ENCODE assay signal across 10 cellular contexts in genomic region chr5:402615-403359, GRCh38. TPM values are rescaled to one million over a fixed set of nuclear protein-coding genes. Genes with fewer than 3 reads are reported as not detected.
DNase-seq lines count a peak whose midpoint lies in the region; ATAC-seq, FAIRE-seq and TF ChIP-seq lines count a peak whose summit lies in the region.
"Had no signal": no experiment of that assay in that cellular context is flagged by ENCODE, and none has a peak within 500 bp of the region (broad histone marks: within the 10 kb centered on the region; RNA-seq: fewer than 3 reads in every experiment).

No MANE protein-coding gene starts in this region.

- H3K4me3 ChIP-seq in BLaER1 (no peak overlapping the region), kidney (ENCODE audit: low read length in 2 of 2) (no peak overlapping the region)
- H3K4me3 ChIP-seq: uterus had no signal

- no peaks in the 10 kb centered on the region for H3K36me3 ChIP-seq in BLaER1
- H3K36me3 ChIP-seq in kidney (ENCODE audit: control insufficient read depth in 1 of 2, insufficient read depth in 2 of 2, low read length in 2 of 2), result no peaks in the 10 kb centered on the region
- H3K36me3 ChIP-seq: uterus had no signal

- H3K9ac ChIP-seq in BLaER1 (no peak overlapping the region), kidney (ENCODE audit: low read length in 2 of 2) (no peak overlapping the region)

- H3K4me2 ChIP-seq in BLaER1, result peak overlapping the region; percentile 95

- ATAC-seq in GM19328 (IDR thresholded peaks at IDR 0.05; ENCODE audit: unreplicated experiment) (peak; percentile 60), HG03103 (IDR thresholded peaks at IDR 0.05; ENCODE audit: low read depth, unreplicated experiment) (peak; percentile 54)

- H3K9me3 ChIP-seq in BLaER1, result no peaks in the 10 kb centered on the region
- H3K9me3 ChIP-seq in kidney (ENCODE audit: control insufficient read depth in 1 of 2, low read length in 2 of 2), result no peaks in the 10 kb centered on the region
- H3K9me3 ChIP-seq: uterus had no signal

- peaks cover 14% of the 10 kb centered on the region for H3K4me1 Mint-ChIP-seq in activated T-helper 1 cell treated with anti-CD3 and anti-CD28 coated beads, Interleukin-12 subunit alpha, Interleukin-12 subunit beta, Interleukin-2, Interleukin-4 antibody, amounts not matched to agents 30 ng/mL and 10 ng/mL and 1 ng/mL, durations not matched to agents 14 hours and 24 hours and 36 hours (ENCODE audit: low read depth)

- peaks cover 11% of the 10 kb centered on the region for H3K36me3 Mint-ChIP-seq in activated T-helper 1 cell treated with anti-CD3 and anti-CD28 coated beads, Interleukin-12 subunit alpha, Interleukin-12 subunit beta, Interleukin-2, Interleukin-4 antibody, amounts not matched to agents 30 ng/mL and 10 ng/mL and 1 ng/mL, durations not matched to agents 14 hours and 24 hours and 36 hours (ENCODE audit: low read depth)

- no peak overlapping the region for H3K4me3 Mint-ChIP-seq in activated T-helper 1 cell treated with anti-CD3 and anti-CD28 coated beads, Interleukin-12 subunit alpha, Interleukin-12 subunit beta, Interleukin-2, Interleukin-4 antibody, amounts not matched to agents 30 ng/mL and 10 ng/mL and 1 ng/mL, durations not matched to agents 14 hours and 24 hours and 36 hours

- H3K4me1 ChIP-seq in BLaER1 (peaks cover 88% of the 10 kb centered on the region), kidney (ENCODE audit: control insufficient read depth in 1 of 2, insufficient read depth in 1 of 2, low read depth in 1 of 2, low read length in 2 of 2) (peaks cover 6 to 8% of the 10 kb centered on the region in 2 donors)
- H3K4me1 ChIP-seq: uterus had no signal

- DNase-seq in activated T-helper 1 cell treated with anti-CD3 and anti-CD28 coated beads, Interleukin-12 subunit alpha, Interleukin-12 subunit beta, Interleukin-2, Interleukin-4 antibody, amounts not matched to agents 30 ng/mL and 10 ng/mL and 1 ng/mL, durations not matched to agents 14 hours and 24 hours and 36 hours (ENCODE audit: low spot score), result no peak
- no peak for DNase-seq in superior temporal gyrus (ENCODE audit: extremely low spot score)
- no peak for DNase-seq in kidney
- DNase-seq in ACHN, result no peak
- DNase-seq in DMS114 treated with DMSO at 0.1 percent for 48 hours (lab: John Stamatoyannopoulos, UW; ENCODE audit: unreplicated experiment), result no peak
- DNase-seq: NCI-H1092, uterus had no signal

- no peaks in the 10 kb centered on the region for H3K27me3 ChIP-seq in BLaER1
- H3K27me3 ChIP-seq: uterus had no signal

- peak overlapping the region; percentile 19 for H3K27ac Mint-ChIP-seq in activated T-helper 1 cell treated with anti-CD3 and anti-CD28 coated beads, Interleukin-12 subunit alpha, Interleukin-12 subunit beta, Interleukin-2, Interleukin-4 antibody, amounts not matched to agents 30 ng/mL and 10 ng/mL and 1 ng/mL, durations not matched to agents 14 hours and 24 hours and 36 hours

- H4K20me1 ChIP-seq in BLaER1, result no peaks in the 10 kb centered on the region

- H3K9me3 Mint-ChIP-seq in activated T-helper 1 cell treated with anti-CD3 and anti-CD28 coated beads, Interleukin-12 subunit alpha, Interleukin-12 subunit beta, Interleukin-2, Interleukin-4 antibody, amounts not matched to agents 30 ng/mL and 10 ng/mL and 1 ng/mL, durations not matched to agents 14 hours and 24 hours and 36 hours, result no peaks in the 10 kb centered on the region

- FAIRE-seq in kidney (lab: Jason Lieb, UNC), result no peak

- no peaks in the 10 kb centered on the region for H3K27me3 Mint-ChIP-seq in activated T-helper 1 cell treated with anti-CD3 and anti-CD28 coated beads, Interleukin-12 subunit alpha, Interleukin-12 subunit beta, Interleukin-2, Interleukin-4 antibody, amounts not matched to agents 30 ng/mL and 10 ng/mL and 1 ng/mL, durations not matched to agents 14 hours and 24 hours and 36 hours (ENCODE audit: insufficient read depth)

- intact Hi-C loops in activated T-helper 1 cell treated with anti-CD3 and anti-CD28 coated beads, Interleukin-12 subunit alpha, Interleukin-12 subunit beta, Interleukin-2, Interleukin-4 antibody, amounts not matched to agents 30 ng/mL and 10 ng/mL and 1 ng/mL, durations not matched to agents 14 hours and 24 hours and 36 hours (cut with micrococcal nuclease), result no loop called here
- intact Hi-C loops in kidney (cut with DNase I), result no loop called here

- H3K27ac ChIP-seq in BLaER1 (0 out of 2 replicates have a peak overlapping the region, but pooled peaks have one; percentile 18), kidney (ENCODE audit: low read depth in 2 of 2, low read length in 2 of 2) (no peak overlapping the region)
- H3K27ac ChIP-seq: uterus had no signal

- TF ChIP-seq CTCF in kidney (IDR thresholded peaks at IDR 0.05; ENCODE audit: borderline replicate concordance, extremely low read depth, insufficient read depth), result no peak

- in situ Hi-C loops in ACHN (cut with HindIII; ENCODE audit: low pct_ligation_motif_present, low pct_unique_long_range_greater_than_20kb, low sequenced_read_pairs), result no loop called here

RNA-seq across cellular contexts. Expression of gene EXOC3, which starts 40.2 kb away (rescaled TPM):
- 59.6 and 62.0 TPM in 2 replicates for total RNA-seq in activated T-helper 1 cell treated with anti-CD3 and anti-CD28 coated beads, Interleukin-12 subunit alpha, Interleukin-12 subunit beta, Interleukin-2, Interleukin-4 antibody, amounts not matched to agents 30 ng/mL and 10 ng/mL and 1 ng/mL, durations not matched to agents 14 hours and 24 hours and 36 hours
- 71.5 TPM for total RNA-seq in kidney
- polyA plus RNA-seq in kidney (ENCODE audit: insufficient read depth, low read depth, low replicate concordance), result 40.5 TPM
